In genomic region chr11:88979641-88980040, GRCh38 we compare ENCODE assay signal across 19 cellular contexts.
DNase-seq lines count a peak whose midpoint lies in the region; ATAC-seq and TF ChIP-seq lines count a peak whose summit lies in the region.
"Had no signal": no experiment of that assay in that cellular context is flagged by ENCODE, and none has a peak within 500 bp of the region (broad histone marks: within the 10 kb centered on the region; RNA-seq: fewer than 3 reads in every experiment).

No MANE protein-coding gene starts in this region.

- no peaks in the 10 kb centered on the region for H3K9me3 Mint-ChIP-seq in HFFc6
- H3K9me3 Mint-ChIP-seq: activated naive CD4-positive, alpha-beta T cell treated with anti-CD3 and anti-CD28 coated beads, Interleukin-2, amount 50 U/mL, for 72 hours; activated T-cell treated with anti-CD3 and anti-CD28 coated beads, Interleukin-2, amount 50 U/mL, for 24 hours had no signal

- CTCF ChIA-PET in AG04450 (lab: Charles Lee) = no interaction called here

- peak overlapping the region; percentile 52; the same call in 1 of the 2 replicates for H3K27ac Mint-ChIP-seq in HFFc6
- H3K27ac Mint-ChIP-seq: activated naive CD4-positive, alpha-beta T cell treated with anti-CD3 and anti-CD28 coated beads, Interleukin-2, amount 50 U/mL, for 72 hours; activated T-cell treated with anti-CD3 and anti-CD28 coated beads, Interleukin-2, amount 50 U/mL, for 24 hours had no signal

- peak overlapping the region; percentile 48 for H3K27ac ChIP-seq in AG04450 (ENCODE audit: low read depth, low read length)
- H3K27ac ChIP-seq: cardiac muscle cell, tibial nerve had no signal

- H3K4me1 Mint-ChIP-seq in HFFc6 (ENCODE audit: low read depth) = peaks cover 19% of the 10 kb centered on the region; the same call in 1 of the 2 replicates

- no peak for ATAC-seq in HG03159 (IDR thresholded peaks at IDR 0.05; ENCODE audit: unreplicated experiment)
- ATAC-seq: activated naive CD4-positive, alpha-beta T cell treated with anti-CD3 and anti-CD28 coated beads, Interleukin-2, amount 50 U/mL, for 72 hours had no signal

- H3K9me3 ChIP-seq in AG04450 (ENCODE audit: control insufficient read depth, insufficient read depth, low read length) = no peaks in the 10 kb centered on the region
- H3K9me3 ChIP-seq: Caco-2, tibial nerve had no signal

- H3K4me3 Mint-ChIP-seq in HFFc6 = peak overlapping the region; percentile 42; the same call in 1 of the 2 replicates
- H3K4me3 Mint-ChIP-seq: activated T-cell treated with anti-CD3 and anti-CD28 coated beads, Interleukin-2, amount 50 U/mL, for 24 hours had no signal

- H3K27me3 ChIP-seq in AG04450 (ENCODE audit: control insufficient read depth, insufficient read depth, low read length) = no peaks in the 10 kb centered on the region
- H3K27me3 ChIP-seq: cardiac muscle cell, tibial nerve had no signal

- no peak overlapping the region for H3K4me3 ChIP-seq in AG04450 (ENCODE audit: low read depth, low read length)
- H3K4me3 ChIP-seq: cardiac muscle cell, tibial nerve had no signal

- no peaks in the 10 kb centered on the region; the same call in 1 of the 2 replicates for H3K27me3 Mint-ChIP-seq in HFFc6 (ENCODE audit: insufficient read depth)
- H3K27me3 Mint-ChIP-seq: activated T-cell treated with anti-CD3 and anti-CD28 coated beads, Interleukin-2, amount 50 U/mL, for 24 hours had no signal

- POLR2A ChIA-PET in AG04450 (lab: Yijun Ruan, JAX) = no interaction called here

- TF ChIP-seq CTCF in AG04450 (IDR thresholded peaks at IDR 0.05; ENCODE audit: low read depth, low read length) (no peak), HFFc6 (IDR thresholded peaks at IDR 0.05) (no peak), GM13977 (IDR thresholded peaks at IDR 0.05; ENCODE audit: extremely low read depth, insufficient read depth, missing control alignments) (no peak)

- in situ Hi-C loops in GM13977 (cut with MboI; ENCODE audit: low pct_unique_long_range_greater_than_20kb, low sequenced_read_pairs, unreplicated experiment) = no loop called here

- H3K36me3 Mint-ChIP-seq in HFFc6 (ENCODE audit: low read depth) = no peaks in the 10 kb centered on the region
- H3K36me3 Mint-ChIP-seq: activated naive CD4-positive, alpha-beta T cell treated with anti-CD3 and anti-CD28 coated beads, Interleukin-2, amount 50 U/mL, for 72 hours had no signal

- peak; percentile 51 for DNase-seq in AG04450 (ENCODE audit: low read depth, low spot score)
- peak; percentile 43 for DNase-seq in HFFc6
- DNase-seq in astrocyte of the hippocampus (ENCODE audit: low read depth, low spot score) = peak; percentile 72
- peak; percentile 86 for DNase-seq in kidney tubule cell (ENCODE audit: low spot score)
- no peak for DNase-seq in NK-92 treated with Interleukin-12 subunit alpha and Interleukin-12 subunit beta, amount 100 ng/mL, for 24 hours (lab: John Stamatoyannopoulos, UW)
- no peak for DNase-seq in GM13977 (ENCODE audit: low spot score)
- no peak for DNase-seq in DMS114 treated with DMSO at 0.1 percent for 48 hours (lab: John Stamatoyannopoulos, UW; ENCODE audit: unreplicated experiment)
- DNase-seq: activated CD4-positive, alpha-beta T cell treated with anti-CD3 and anti-CD28 coated beads, Interleukin-2, amount 50 U/mL, for 4 hours; activated T-cell treated with anti-CD3 and anti-CD28 coated beads, Interleukin-2, amount 50 U/mL, for 24 hours; Caco-2; midbrain; NCI-H1694 treated with DMSO at 0.1 percent for 48 hours; NCI-H510A; nucleus accumbens; stimulated activated CD4-positive, alpha-beta T cell treated with anti-CD3 and anti-CD28 coated beads, Interleukin-4, amount 100 ng/mL, for 4 hours had no signal

Comparison
In these comparisons a context has a peak if more than half of its experiments do, and no peak if none do; other contexts are left out.
1. DNase-seq: peak in AG04450 (single experiment), HFFc6 (single experiment), astrocyte of the hippocampus (single experiment) and kidney tubule cell (single experiment); none in NK-92 treated with Interleukin-12 subunit alpha and Interleukin-12 subunit beta, amount 100 ng/mL, for 24 hours (single experiment), GM13977 (single experiment) and DMS114 treated with DMSO at 0.1 percent for 48 hours (single experiment).